In the genomic region with DNA sequence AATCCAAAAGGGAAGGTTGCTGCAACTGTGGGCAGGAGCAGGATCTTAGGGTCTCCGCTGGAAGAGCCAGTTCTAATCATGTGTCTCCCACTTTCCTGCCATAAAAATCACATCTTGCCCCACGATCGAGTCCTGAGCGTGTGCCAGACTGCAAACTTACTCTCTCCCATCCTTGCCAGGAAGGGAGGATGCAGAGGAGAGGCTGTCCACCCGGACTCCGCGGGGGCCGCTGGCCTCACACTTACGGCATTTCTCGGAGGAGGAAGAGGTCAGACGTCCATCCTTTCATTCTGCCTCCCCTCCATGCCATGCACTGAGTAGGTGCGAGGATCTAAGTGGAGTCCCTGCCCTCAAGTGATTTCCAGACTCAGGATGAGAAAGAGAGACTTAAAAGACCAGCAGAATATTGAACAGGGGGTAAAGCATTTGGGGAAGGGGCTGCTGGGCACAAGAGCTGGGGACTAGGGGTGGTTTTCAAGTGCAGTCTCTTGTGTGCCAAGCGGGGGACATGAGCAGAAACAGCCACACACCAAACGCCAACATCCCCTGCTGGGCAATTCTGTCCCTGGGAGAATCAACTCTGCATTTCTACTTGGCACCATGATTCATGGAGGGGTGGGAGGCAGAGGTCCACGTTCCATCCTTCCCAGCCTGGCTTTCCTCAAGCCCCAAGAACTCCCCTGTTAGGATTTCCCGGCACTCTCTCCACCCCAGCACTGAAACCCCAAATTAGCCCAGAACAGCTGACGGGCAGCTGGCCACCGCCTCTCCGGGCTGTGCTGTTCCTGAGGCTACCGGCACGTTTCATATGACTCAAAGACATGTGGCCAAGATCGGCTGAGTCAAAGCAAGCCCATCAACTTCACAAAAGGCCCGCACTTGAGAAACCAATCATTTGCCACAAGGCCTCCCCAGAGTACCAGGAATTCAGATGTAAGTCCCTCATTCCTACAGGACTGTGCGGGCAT, we compare ENCODE assay signal across 15 cellular contexts. TPM values are rescaled to one million over a fixed set of nuclear protein-coding genes. Genes with fewer than 3 reads are reported as not detected.
A peak's percentile ranks its signal among the peaks of the same experiment; 100 is the strongest.
DNase-seq lines count a peak whose midpoint lies in the region; ATAC-seq lines count a peak whose summit lies in the region.
"Had no signal": no experiment of that assay in that cellular context is flagged by ENCODE, and none has a peak within 500 bp of the region (broad histone marks: within the 10 kb centered on the region; RNA-seq: fewer than 3 reads in every experiment).

No MANE protein-coding gene starts in this region.

- peaks cover 7% of the 10 kb centered on the region for H3K27me3 Mint-ChIP-seq in activated CD8-positive, alpha-beta memory T cell treated with anti-CD3 and anti-CD28 coated beads, Interleukin-2, amount 10 ng/mL, durations not matched to agents 7 days and 5 days
- peaks cover 0 to 5% of the 10 kb centered on the region in 2 donors for H3K27me3 Mint-ChIP-seq in CD8-positive, alpha-beta memory T cell

- no peaks in the 10 kb centered on the region for H3K36me3 ChIP-seq in MG63
- H3K36me3 ChIP-seq in CD8-positive, alpha-beta memory T cell (ENCODE audit: insufficient read depth, low read length), result no peaks in the 10 kb centered on the region

- no peaks in the 10 kb centered on the region for H3K36me3 Mint-ChIP-seq in activated CD8-positive, alpha-beta memory T cell treated with anti-CD3 and anti-CD28 coated beads, Interleukin-2, amount 10 ng/mL, durations not matched to agents 7 days and 5 days
- H3K36me3 Mint-ChIP-seq in CD8-positive, alpha-beta memory T cell, result peaks cover 0 to 2% (median 0%) of the 10 kb centered on the region in 3 donors

- no peak for ATAC-seq in activated CD8-positive, alpha-beta memory T cell treated with anti-CD3 and anti-CD28 coated beads, Interleukin-2, amount 10 ng/mL, durations not matched to agents 7 days and 5 days
- no peak for ATAC-seq in HG03175 (IDR thresholded peaks at IDR 0.05; ENCODE audit: unreplicated experiment)
- ATAC-seq: A549, HepG2 had no signal

- CTCF ChIA-PET in activated CD8-positive, alpha-beta memory T cell treated with anti-CD3 and anti-CD28 coated beads, Interleukin-2, amount 10 ng/mL, durations not matched to agents 7 days and 5 days (lab: Charles Lee), result no interaction called here
- CTCF ChIA-PET in CD8-positive, alpha-beta memory T cell (lab: Charles Lee), result no interaction called here

- POLR2A ChIA-PET in CD8-positive, alpha-beta memory T cell (lab: Charles Lee), result no interaction called here

- H3K9me3 Mint-ChIP-seq in activated CD8-positive, alpha-beta memory T cell treated with anti-CD3 and anti-CD28 coated beads, Interleukin-2, amount 10 ng/mL, durations not matched to agents 7 days and 5 days (ENCODE audit: low read depth), result no peaks in the 10 kb centered on the region
- no peaks in the 10 kb centered on the region for H3K9me3 Mint-ChIP-seq in CD8-positive, alpha-beta memory T cell
- H3K9me3 Mint-ChIP-seq: brain had no signal

- peak; percentile 38 for DNase-seq in activated CD8-positive, alpha-beta memory T cell treated with anti-CD3 and anti-CD28 coated beads for 24 hours
- DNase-seq in activated CD8-positive, alpha-beta memory T cell treated with anti-CD3 and anti-CD28 coated beads, Interleukin-2, amount 10 ng/mL, durations not matched to agents 7 days and 5 days, result no peak
- DNase-seq in MG63, result peak; percentile 58
- DNase-seq in epidermal melanocyte (ENCODE audit: insufficient read length, low spot score), result peak; percentile 71
- peak; percentile 58 for DNase-seq in skeletal muscle cell (ENCODE audit: low read depth)
- DNase-seq in CD8-positive, alpha-beta memory T cell, result no peak
- DNase-seq in Ammon's horn (ENCODE audit: low spot score), result no peak
- DNase-seq: activated CD8-positive, alpha-beta memory T cell treated with anti-CD3 and anti-CD28 coated beads, Interleukin-2, amount 50 U/mL, for 48 hours; NCI-H2029 had no signal

- no peak overlapping the region for H3K27ac Mint-ChIP-seq in activated CD8-positive, alpha-beta memory T cell treated with anti-CD3 and anti-CD28 coated beads, Interleukin-2, amount 10 ng/mL, durations not matched to agents 7 days and 5 days
- H3K27ac Mint-ChIP-seq in CD8-positive, alpha-beta memory T cell, result no peak overlapping the region

- no peaks in the 10 kb centered on the region for H3K27me3 ChIP-seq in MG63
- no peaks in the 10 kb centered on the region for H3K27me3 ChIP-seq in CD8-positive, alpha-beta memory T cell (ENCODE audit: insufficient read depth, low read length, poor library complexity, severe bottlenecking)

- H3K4me1 Mint-ChIP-seq in activated CD8-positive, alpha-beta memory T cell treated with anti-CD3 and anti-CD28 coated beads, Interleukin-2, amount 10 ng/mL, durations not matched to agents 7 days and 5 days, result no peaks in the 10 kb centered on the region
- no peaks in the 10 kb centered on the region for H3K4me1 Mint-ChIP-seq in CD8-positive, alpha-beta memory T cell

- H3K4me1 ChIP-seq in CD8-positive, alpha-beta memory T cell (ENCODE audit: insufficient read depth, low read length), result no peaks in the 10 kb centered on the region
- H3K4me1 ChIP-seq: A549 had no signal

- H3K4me3 ChIP-seq in MG63 (no peak overlapping the region), skeletal muscle cell (ENCODE audit: low read depth, low read length) (no peak overlapping the region)
- H3K4me3 ChIP-seq in CD8-positive, alpha-beta memory T cell (ENCODE audit: low read length), result no peak overlapping the region
- H3K4me3 ChIP-seq: A549, lung had no signal

- H3K27ac ChIP-seq in CD8-positive, alpha-beta memory T cell (ENCODE audit: low read depth, low read length), result no peak overlapping the region

- H3K9me3 ChIP-seq in MG63, result no peaks in the 10 kb centered on the region
- no peaks in the 10 kb centered on the region for H3K9me3 ChIP-seq in CD8-positive, alpha-beta memory T cell (ENCODE audit: low read length)
- H3K9me3 ChIP-seq: A549 had no signal

- no peak overlapping the region for H3K4me3 Mint-ChIP-seq in activated CD8-positive, alpha-beta memory T cell treated with anti-CD3 and anti-CD28 coated beads, Interleukin-2, amount 10 ng/mL, durations not matched to agents 7 days and 5 days
- no peak overlapping the region for H3K4me3 Mint-ChIP-seq in CD8-positive, alpha-beta memory T cell

RNA-seq across cellular contexts. Expression of a gene that starts 11.6 kb away (rescaled TPM):
- 1 to 10 TPM; 1.3 to 1.4 TPM for total RNA-seq in activated CD8-positive, alpha-beta memory T cell treated with anti-CD3 and anti-CD28 coated beads, Interleukin-2, amount 10 ng/mL, durations not matched to agents 7 days and 5 days
- total RNA-seq in MG63 (2014; rRNA removed; shearing (Covaris generic); ENCODE audit: low replicate concordance), result 0.03 and 0.15 TPM in 2 replicates
- total RNA-seq in CD8-positive, alpha-beta memory T cell, result 1 to 10 TPM in 1 of 2 experiments, under 1 TPM in 1; 0.50 to 1.4 TPM
- 0.05 TPM for polyA plus RNA-seq in CD8-positive, alpha-beta memory T cell

RNA-seq across cellular contexts. Expression of a gene that starts 24.2 kb away (rescaled TPM):
- not detected for total RNA-seq in activated CD8-positive, alpha-beta memory T cell treated with anti-CD3 and anti-CD28 coated beads, Interleukin-2, amount 10 ng/mL, durations not matched to agents 7 days and 5 days
- total RNA-seq in MG63 (2014; rRNA removed; shearing (Covaris generic); ENCODE audit: low replicate concordance), result not detected in 2 replicates
- not detected for total RNA-seq in CD8-positive, alpha-beta memory T cell
- not detected for polyA plus RNA-seq in CD8-positive, alpha-beta memory T cell
- total RNA-seq: HepG2, lung, ureter had no signal
- polyA plus RNA-seq: A549, HepG2 had no signal

Comparison
In these comparisons a context has a peak if more than half of its experiments do, and no peak if none do; other contexts are left out.
1. DNase-seq: peak in activated CD8-positive, alpha-beta memory T cell treated with anti-CD3 and anti-CD28 coated beads for 24 hours (single experiment), MG63 (single experiment), epidermal melanocyte (single experiment) and skeletal muscle cell (single experiment); none in activated CD8-positive, alpha-beta memory T cell treated with anti-CD3 and anti-CD28 coated beads, Interleukin-2, amount 10 ng/mL, durations not matched to agents 7 days and 5 days (single experiment), CD8-positive, alpha-beta memory T cell (0 of 5) and Ammon's horn (single experiment).